Comparison of ENCODE assay signal across 29 cellular contexts in the genomic region with DNA sequence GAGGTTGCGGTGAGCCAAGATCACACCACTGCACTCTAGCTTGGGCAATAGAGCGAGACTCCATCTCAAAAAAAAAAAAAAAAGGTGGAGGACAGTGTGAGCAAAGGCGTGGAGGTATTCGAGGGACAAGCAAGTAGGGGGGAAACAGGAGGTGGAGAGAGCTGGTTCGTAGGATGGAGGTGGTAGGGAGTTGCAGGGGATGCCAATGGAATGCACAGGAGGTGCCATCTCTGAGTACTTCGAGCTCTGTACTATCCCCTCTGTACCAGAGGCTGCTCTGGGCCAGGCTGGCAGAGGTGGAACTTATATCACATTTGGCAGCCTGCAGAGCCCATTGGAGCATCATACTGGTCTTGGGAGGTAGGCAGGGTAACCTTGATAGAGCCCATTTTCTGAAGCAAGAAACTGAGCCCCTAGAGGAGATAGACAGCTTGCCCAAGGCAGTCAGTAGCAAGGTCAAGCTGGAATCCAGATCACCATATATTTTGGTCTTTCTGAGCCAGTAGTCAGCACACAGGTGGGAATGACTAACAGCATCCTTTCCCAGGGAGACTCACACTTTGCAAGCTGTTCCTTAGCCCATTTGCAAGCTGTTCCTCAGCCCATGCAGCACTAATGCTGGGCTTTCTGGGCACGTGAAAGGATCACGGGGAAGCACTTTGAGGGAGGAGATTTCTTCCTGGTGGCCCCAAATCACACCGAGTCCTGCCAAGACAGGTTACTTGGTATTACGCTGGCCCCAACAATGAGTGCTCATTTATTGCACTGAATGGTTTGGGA. TPM values are rescaled to one million over a fixed set of nuclear protein-coding genes. Genes with fewer than 3 reads are reported as not detected.
DNase-seq lines count a peak whose midpoint lies in the region; ATAC-seq and TF ChIP-seq lines count a peak whose summit lies in the region.
"Had no signal": no experiment of that assay in that cellular context is flagged by ENCODE, and none has a peak within 500 bp of the region (broad histone marks: within the 10 kb centered on the region; RNA-seq: fewer than 3 reads in every experiment).

No MANE protein-coding gene starts in this region.

- H3K4me1 ChIP-seq in gastrocnemius medialis: peaks cover 9 to 13% of the 10 kb centered on the region in 2 donors

- H3K9me3 Mint-ChIP-seq in type B pancreatic cell: no peaks in the 10 kb centered on the region
- H3K9me3 Mint-ChIP-seq: activated CD8-positive, alpha-beta T cell treated with anti-CD3 and anti-CD28 coated beads for 36 hours; CD4-positive, alpha-beta T cell; T-helper 1 cell treated with Interleukin-12 subunit alpha and Interleukin-12 subunit beta and Interleukin-4 antibody, amounts not matched to agents 30 μg/mL and 1 μg/mL, for 36 hours had no signal

- no peak overlapping the region for H3K4me3 Mint-ChIP-seq in type B pancreatic cell
- H3K4me3 Mint-ChIP-seq: activated CD8-positive, alpha-beta T cell treated with anti-CD3 and anti-CD28 coated beads for 36 hours; CD4-positive, alpha-beta T cell; T-helper 1 cell treated with Interleukin-12 subunit alpha and Interleukin-12 subunit beta and Interleukin-4 antibody, amounts not matched to agents 30 μg/mL and 1 μg/mL, for 36 hours had no signal

- H3K4me3 ChIP-seq in WERI-Rb-1 (ENCODE audit: low read depth, low read length) (no peak overlapping the region), gastrocnemius medialis (no peak overlapping the region)
- H3K4me3 ChIP-seq: A549, hepatocyte, left ventricle myocardium inferior, Peyer's patch, stomach, tibial nerve had no signal

- no peak for TF ChIP-seq POLR2A in gastrocnemius medialis (IDR thresholded peaks at IDR 0.05)

- H3K36me3 Mint-ChIP-seq in type B pancreatic cell: no peaks in the 10 kb centered on the region

- intact Hi-C loops in gastrocnemius medialis (cut with DNase I; ENCODE audit: low total_unique reads): no loop called here

- in situ Hi-C loops in gastrocnemius medialis (cut with MboI; ENCODE audit: low sequenced_read_pairs in 4 of 4): no loop called here

- H3K27ac ChIP-seq in WERI-Rb-1 (peak overlapping the region; percentile 93), gastrocnemius medialis (no peak overlapping the region)
- H3K27ac ChIP-seq: A549, HL-60, Peyer's patch, stomach, tibial nerve had no signal

- H3K9me3 ChIP-seq in WERI-Rb-1 (ENCODE audit: severe bottlenecking): no peaks in the 10 kb centered on the region
- no peaks in the 10 kb centered on the region for H3K9me3 ChIP-seq in gastrocnemius medialis
- H3K9me3 ChIP-seq: A549, left ventricle myocardium inferior, Peyer's patch, stomach, tibial nerve had no signal

- H3K27ac Mint-ChIP-seq in type B pancreatic cell: no peak overlapping the region
- H3K27ac Mint-ChIP-seq: activated CD8-positive, alpha-beta T cell treated with anti-CD3 and anti-CD28 coated beads for 36 hours; CD4-positive, alpha-beta T cell; T-helper 1 cell treated with Interleukin-12 subunit alpha and Interleukin-12 subunit beta and Interleukin-4 antibody, amounts not matched to agents 30 μg/mL and 1 μg/mL, for 36 hours had no signal

- DNase-seq in A172 (ENCODE audit: low spot score) (peak; percentile 46), NCI-H2171 treated with DMSO at 0.1 percent for 48 hours (lab: John Stamatoyannopoulos, UW) (peak; percentile 94), WERI-Rb-1 (peak; percentile 74), inferior parietal cortex (ENCODE audit: extremely low spot score) (peak; percentile 63), type B pancreatic cell (ENCODE audit: extremely low spot score, unreplicated experiment) (no peak), NCI-H526 treated with DMSO at 0.1 percent for 48 hours (lab: John Stamatoyannopoulos, UW) (no peak), retina (no peak), gastrocnemius medialis (no peak)
- DNase-seq: activated CD8-positive, alpha-beta T cell treated with anti-CD3 and anti-CD28 coated beads for 36 hours; AML-193; CD4-positive, alpha-beta T cell; effector CD8-positive, alpha-beta T cell; EL; left ventricle myocardium inferior; NCI-H1417 treated with DMSO at 0.1 percent for 48 hours; nucleus accumbens; Peyer's patch; small intestine; stomach had no signal

- H3K27me3 Mint-ChIP-seq in type B pancreatic cell: peaks cover 31% of the 10 kb centered on the region

- no peak for TF ChIP-seq CTCF in WERI-Rb-1 (IDR thresholded peaks at IDR 0.05; ENCODE audit: low read depth, low read length)
- no peak for TF ChIP-seq CTCF in type B pancreatic cell (conservative IDR thresholded peaks at IDR 0.05)
- TF ChIP-seq CTCF in gastrocnemius medialis (IDR thresholded peaks at IDR 0.05 in 4 of 5, conservative IDR thresholded peaks at IDR 0.05 in 1 of 5): no peak

- peaks cover 60% of the 10 kb centered on the region for H3K4me1 Mint-ChIP-seq in type B pancreatic cell (ENCODE audit: unreplicated experiment)

- H3K36me3 ChIP-seq in WERI-Rb-1 (no peaks in the 10 kb centered on the region), gastrocnemius medialis (no peaks in the 10 kb centered on the region)
- H3K36me3 ChIP-seq: left ventricle myocardium inferior, Peyer's patch, stomach, tibial nerve had no signal

- H3K27me3 ChIP-seq in WERI-Rb-1 (ENCODE audit: insufficient read depth, low read depth, severe bottlenecking): no peaks in the 10 kb centered on the region
- H3K27me3 ChIP-seq in gastrocnemius medialis: peaks cover 6 to 11% (median 9%) of the 10 kb centered on the region in 3 donors
- H3K27me3 ChIP-seq: hepatocyte, Peyer's patch had no signal

- no peak for ATAC-seq in gastrocnemius medialis
- ATAC-seq: A549; activated CD8-positive, alpha-beta T cell treated with anti-CD3 and anti-CD28 coated beads for 36 hours had no signal

RNA-seq across cellular contexts. Expression of a gene that starts 9.2 kb away (rescaled TPM):
- total RNA-seq in A172 (2014; rRNA removed; shearing (Covaris generic)): 0.24 TPM in 1 of 2 replicates, not detected in the other
- total RNA-seq in type B pancreatic cell (ENCODE audit: low replicate concordance) (2.2 and 5.0 TPM in 2 replicates), gastrocnemius medialis (not detected)
- total RNA-seq: CD4-positive, alpha-beta T cell; mesenteric fat pad; myocyte; NCI-H460; renal cortical epithelial cell; SK-MEL-5; tibial nerve had no signal

RNA-seq across cellular contexts. Expression of a gene that starts 24.4 kb away (rescaled TPM):
- 2.0 and 3.0 TPM in 2 replicates for total RNA-seq in A172 (2014; rRNA removed; shearing (Covaris generic))
- total RNA-seq in type B pancreatic cell (ENCODE audit: low replicate concordance) (19.2 and 158 TPM in 2 replicates), gastrocnemius medialis (not detected)
- total RNA-seq: CD4-positive, alpha-beta T cell; left ventricle myocardium inferior; mesenteric fat pad; myocyte; SK-MEL-5 had no signal

RNA-seq across cellular contexts. Expression of a gene that starts 53.4 kb away (rescaled TPM):
- 0.41 and 0.53 TPM in 2 replicates for total RNA-seq in A172 (2014; rRNA removed; shearing (Covaris generic))
- total RNA-seq in type B pancreatic cell (ENCODE audit: low replicate concordance): 0.24 and 41.6 TPM in 2 replicates
- 10 to 100 TPM in 3 of 4 donors, 1 to 10 TPM in 1; 5.9 to 29.4 (median 25.9) TPM for total RNA-seq in gastrocnemius medialis
- total RNA-seq: activated CD8-positive, alpha-beta T cell treated with anti-CD3 and anti-CD28 coated beads for 36 hours; CD4-positive, alpha-beta T cell; NCI-H460; SK-MEL-5 had no signal

Comparison
In these comparisons a context has a peak if more than half of its experiments do, and no peak if none do; other contexts are left out.
1. DNase-seq: peak in A172 (single experiment), NCI-H2171 treated with DMSO at 0.1 percent for 48 hours (single experiment), WERI-Rb-1 (single experiment) and inferior parietal cortex (single experiment); none in type B pancreatic cell (single experiment), NCI-H526 treated with DMSO at 0.1 percent for 48 hours (single experiment), retina (single experiment) and gastrocnemius medialis (0 of 2).